1 cellular context compared by ENCODE assay signal in the genomic region with DNA sequence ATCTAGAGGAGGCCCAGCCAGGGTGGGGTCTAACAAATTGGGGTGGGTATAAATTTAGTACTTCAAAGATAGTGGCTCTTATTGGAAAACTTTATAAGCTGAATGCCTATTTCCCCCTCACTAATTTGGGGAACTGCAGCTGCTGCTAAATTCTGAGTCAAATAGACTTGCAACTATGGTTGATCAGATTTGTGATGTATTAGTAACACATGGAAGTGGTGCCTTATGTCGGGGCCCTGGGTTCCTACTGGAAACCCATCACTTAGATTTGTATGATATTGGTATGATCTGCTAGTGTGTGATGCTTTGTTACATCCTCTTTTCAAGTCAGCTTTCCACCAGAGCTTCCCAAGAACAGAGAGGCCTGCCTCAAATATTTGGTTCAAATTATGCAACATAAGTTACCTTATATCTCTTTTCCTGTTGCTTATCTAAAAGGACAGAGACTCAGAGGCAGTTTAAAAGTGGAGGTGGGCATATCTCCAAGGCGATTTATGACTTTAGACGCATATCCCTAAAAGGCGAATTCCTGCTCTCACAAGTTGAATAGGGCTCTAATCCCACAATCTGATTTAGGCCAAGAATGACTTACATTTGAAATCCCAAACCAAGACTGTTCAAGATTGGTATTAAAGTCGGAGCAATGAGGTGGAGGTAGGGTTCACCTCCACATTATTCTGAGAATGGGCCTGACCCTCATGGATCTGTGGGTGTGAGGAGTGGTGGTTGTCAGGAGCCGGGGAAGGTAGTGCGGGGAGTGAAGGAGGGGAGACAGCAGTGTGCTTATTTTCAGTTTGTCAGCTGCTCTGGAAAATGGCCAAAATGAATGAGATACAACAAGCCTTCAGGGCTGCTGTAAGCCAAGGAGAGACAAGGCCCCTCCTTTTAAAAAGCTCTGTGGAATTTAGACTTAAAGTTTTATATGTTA.
TF ChIP-seq lines count a peak whose summit lies in the region.

No MANE protein-coding gene starts in this region.

TF ChIP-seq in IMR-90, 13 proteins besides CTCF, POLR2A, EP300 and RAD21 (continued from another document):
- TF ChIP-seq BHLHE40 (IDR thresholded peaks at IDR 0.05; ENCODE audit: low read depth, low read length) (no peak), MXI1 (IDR thresholded peaks at IDR 0.05; ENCODE audit: borderline replicate concordance, low read depth, low read length) (no peak), RCOR1 (IDR thresholded peaks at IDR 0.05; ENCODE audit: insufficient replicate concordance, low read length) (no peak), SMC3 (IDR thresholded peaks at IDR 0.05; ENCODE audit: low read depth, low read length) (no peak), CEBPB (IDR thresholded peaks at IDR 0.05; ENCODE audit: low read depth, low read length) (no peak)
- TF ChIP-seq, protein P1, sequence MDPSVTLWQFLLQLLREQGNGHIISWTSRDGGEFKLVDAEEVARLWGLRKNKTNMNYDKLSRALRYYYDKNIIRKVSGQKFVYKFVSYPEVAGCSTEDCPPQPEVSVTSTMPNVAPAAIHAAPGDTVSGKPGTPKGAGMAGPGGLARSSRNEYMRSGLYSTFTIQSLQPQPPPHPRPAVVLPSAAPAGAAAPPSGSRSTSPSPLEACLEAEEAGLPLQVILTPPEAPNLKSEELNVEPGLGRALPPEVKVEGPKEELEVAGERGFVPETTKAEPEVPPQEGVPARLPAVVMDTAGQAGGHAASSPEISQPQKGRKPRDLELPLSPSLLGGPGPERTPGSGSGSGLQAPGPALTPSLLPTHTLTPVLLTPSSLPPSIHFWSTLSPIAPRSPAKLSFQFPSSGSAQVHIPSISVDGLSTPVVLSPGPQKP (IDR thresholded peaks at IDR 0.05; ENCODE audit: borderline replicate concordance, low read depth, low read length), result no peak
